14 cellular contexts compared by ENCODE assay signal in genomic region chrX:13716905-13717304, GRCh38. TPM values are rescaled to one million over a fixed set of nuclear protein-coding genes. Genes with fewer than 3 reads are reported as not detected.
DNase-seq lines count a peak whose midpoint lies in the region; ATAC-seq, FAIRE-seq and TF ChIP-seq lines count a peak whose summit lies in the region.
"Had no signal": no experiment of that assay in that cellular context is flagged by ENCODE, and none has a peak within 500 bp of the region (broad histone marks: within the 10 kb centered on the region; RNA-seq: fewer than 3 reads in every experiment).

No MANE protein-coding gene starts in this region.

- H2AFZ ChIP-seq in MM.1S (ENCODE audit: low read length), result no peak overlapping the region
- H2AFZ ChIP-seq: parathyroid adenoma had no signal

- peaks cover 18% of the 10 kb centered on the region; the same call in 1 of the 2 replicates for H3K79me2 ChIP-seq in MM.1S (ENCODE audit: low read length)
- H3K79me2 ChIP-seq: parathyroid adenoma had no signal

- peaks cover 6% of the 10 kb centered on the region for H3K4me1 Mint-ChIP-seq in activated T-cell treated with anti-CD3 and anti-CD28 coated beads, Interleukin-2, amount 50 U/mL, for 72 hours (ENCODE audit: low read depth)
- peaks cover 29% of the 10 kb centered on the region for H3K4me1 Mint-ChIP-seq in activated T-cell treated with anti-CD3 and anti-CD28 coated beads, Interleukin-2, amount 50 U/mL, for 4 hours (ENCODE audit: low read depth)
- peaks cover 13% of the 10 kb centered on the region for H3K4me1 Mint-ChIP-seq in activated naive CD8-positive, alpha-beta T cell treated with anti-CD3 and anti-CD28 coated beads, Interleukin-2, amount 10 ng/mL, durations not matched to agents 7 days and 5 days

- no peaks in the 10 kb centered on the region for H3F3A ChIP-seq in MM.1S (ENCODE audit: insufficient read depth, low read length)

- peaks cover 8 to 22% of the 10 kb centered on the region in 2 donors for H3K36me3 Mint-ChIP-seq in activated T-cell treated with anti-CD3 and anti-CD28 coated beads, Interleukin-2, amount 50 U/mL, for 72 hours (ENCODE audit: insufficient read depth in 2 of 2)
- H3K36me3 Mint-ChIP-seq in activated T-cell treated with anti-CD3 and anti-CD28 coated beads, Interleukin-2, amount 50 U/mL, for 4 hours (ENCODE audit: insufficient read depth), result peaks cover 15% of the 10 kb centered on the region
- peaks cover 20% of the 10 kb centered on the region for H3K36me3 Mint-ChIP-seq in activated naive CD8-positive, alpha-beta T cell treated with anti-CD3 and anti-CD28 coated beads, Interleukin-2, amount 10 ng/mL, durations not matched to agents 7 days and 5 days

- H3K4me3 Mint-ChIP-seq in activated T-cell treated with anti-CD3 and anti-CD28 coated beads, Interleukin-2, amount 50 U/mL, for 72 hours, result no peak overlapping the region
- H3K4me3 Mint-ChIP-seq in activated T-cell treated with anti-CD3 and anti-CD28 coated beads, Interleukin-2, amount 50 U/mL, for 4 hours, result no peak overlapping the region
- no peak overlapping the region for H3K4me3 Mint-ChIP-seq in activated naive CD8-positive, alpha-beta T cell treated with anti-CD3 and anti-CD28 coated beads, Interleukin-2, amount 10 ng/mL, durations not matched to agents 7 days and 5 days
- H3K4me3 Mint-ChIP-seq: memory B cell had no signal

- intact Hi-C loops in pancreas (cut with DNase I) (no loop called here), upper lobe of right lung (cut with DNase I) (no loop called here)

- H3K27ac Mint-ChIP-seq in activated T-cell treated with anti-CD3 and anti-CD28 coated beads, Interleukin-2, amount 50 U/mL, for 72 hours, result peak overlapping the region; percentile 63
- peak overlapping the region; percentile 77 for H3K27ac Mint-ChIP-seq in activated naive CD8-positive, alpha-beta T cell treated with anti-CD3 and anti-CD28 coated beads, Interleukin-2, amount 10 ng/mL, durations not matched to agents 7 days and 5 days

- POLR2A ChIA-PET in activated naive CD8-positive, alpha-beta T cell treated with anti-CD3 and anti-CD28 coated beads, Interleukin-2, amount 10 ng/mL, durations not matched to agents 7 days and 5 days (lab: Charles Lee), result no interaction called here

- H3K9me3 Mint-ChIP-seq in activated T-cell treated with anti-CD3 and anti-CD28 coated beads, Interleukin-2, amount 50 U/mL, for 72 hours, result no peaks in the 10 kb centered on the region
- no peaks in the 10 kb centered on the region for H3K9me3 Mint-ChIP-seq in activated T-cell treated with anti-CD3 and anti-CD28 coated beads, Interleukin-2, amount 50 U/mL, for 4 hours
- H3K9me3 Mint-ChIP-seq in activated naive CD8-positive, alpha-beta T cell treated with anti-CD3 and anti-CD28 coated beads, Interleukin-2, amount 10 ng/mL, durations not matched to agents 7 days and 5 days, result no peaks in the 10 kb centered on the region
- H3K9me3 Mint-ChIP-seq: memory B cell had no signal

- H3K9ac ChIP-seq in MM.1S (ENCODE audit: low read length), result no peak overlapping the region
- H3K9ac ChIP-seq: parathyroid adenoma had no signal

- H3K4me3 ChIP-seq in MM.1S (ENCODE audit: low read length) (no peak overlapping the region), pancreas (no peak overlapping the region), upper lobe of right lung (no peak overlapping the region)
- H3K4me3 ChIP-seq: dorsolateral prefrontal cortex, GM12878, spleen had no signal

- FAIRE-seq in pancreas (lab: Jason Lieb, UNC), result peak; percentile 90

- H3K27ac ChIP-seq in MM.1S (ENCODE audit: low read length), result no peak overlapping the region
- H3K27ac ChIP-seq in pancreas, result no peak overlapping the region
- H3K27ac ChIP-seq in upper lobe of right lung, result no peak overlapping the region
- H3K27ac ChIP-seq: parathyroid adenoma had no signal

- peaks cover 2% of the 10 kb centered on the region for H3K27me3 Mint-ChIP-seq in activated T-cell treated with anti-CD3 and anti-CD28 coated beads, Interleukin-2, amount 50 U/mL, for 72 hours (ENCODE audit: low read depth)
- H3K27me3 Mint-ChIP-seq in activated T-cell treated with anti-CD3 and anti-CD28 coated beads, Interleukin-2, amount 50 U/mL, for 4 hours (ENCODE audit: low read depth), result no peaks in the 10 kb centered on the region
- H3K27me3 Mint-ChIP-seq in activated naive CD8-positive, alpha-beta T cell treated with anti-CD3 and anti-CD28 coated beads, Interleukin-2, amount 10 ng/mL, durations not matched to agents 7 days and 5 days, result no peaks in the 10 kb centered on the region
- H3K27me3 Mint-ChIP-seq: memory B cell had no signal

- TF ChIP-seq CTCF in MM.1S (IDR thresholded peaks at IDR 0.05; ENCODE audit: low read length) (no peak), pancreas (IDR thresholded peaks at IDR 0.05) (no peak), GM20000 (IDR thresholded peaks at IDR 0.05; ENCODE audit: extremely low read depth, missing control alignments) (no peak), upper lobe of right lung (IDR thresholded peaks at IDR 0.05) (no peak)

- DNase-seq in activated T-cell treated with anti-CD3 and anti-CD28 coated beads, Interleukin-2, amount 50 U/mL, for 72 hours, result no peak
- no peak for DNase-seq in activated T-cell treated with anti-CD3 and anti-CD28 coated beads, Interleukin-2, amount 50 U/mL, for 4 hours
- DNase-seq in MM.1S, result peak; percentile 22
- peak; percentile 31 for DNase-seq in activated naive CD8-positive, alpha-beta T cell treated with anti-CD3 and anti-CD28 coated beads, Interleukin-2, amount 10 ng/mL, durations not matched to agents 7 days and 5 days
- DNase-seq in pancreas, result no peak
- no peak for DNase-seq in GM20000 (ENCODE audit: low spot score)
- DNase-seq in upper lobe of right lung, result no peak
- DNase-seq in cerebellar nuclear complex (lab: John Stamatoyannopoulos, UW), result no peak
- DNase-seq: anterior cingulate cortex, dorsolateral prefrontal cortex, spleen had no signal

- H3K4me1 ChIP-seq in MM.1S (ENCODE audit: low read length) (no peaks in the 10 kb centered on the region), pancreas (peaks cover 4 to 5% (median 4%) of the 10 kb centered on the region in 3 donors), upper lobe of right lung (no peaks in the 10 kb centered on the region)

- ATAC-seq in activated T-cell treated with anti-CD3 and anti-CD28 coated beads, Interleukin-2, amount 50 U/mL, for 72 hours (replicated peaks in 1 of 2), result peak in 1 of 2 donors; percentile 64
- no peak for ATAC-seq in activated T-cell treated with anti-CD3 and anti-CD28 coated beads, Interleukin-2, amount 50 U/mL, for 4 hours
- ATAC-seq in activated naive CD8-positive, alpha-beta T cell treated with anti-CD3 and anti-CD28 coated beads, Interleukin-2, amount 10 ng/mL, durations not matched to agents 7 days and 5 days (ENCODE audit: low read depth), result peak; percentile 54
- ATAC-seq in pancreas (no peak), upper lobe of right lung (no peak)
- ATAC-seq: GM12878 had no signal

- H3K27me3 ChIP-seq in MM.1S (replicated peaks; ENCODE audit: insufficient read depth, low read length), result no peaks in the 10 kb centered on the region
- no peaks in the 10 kb centered on the region for H3K27me3 ChIP-seq in pancreas
- H3K27me3 ChIP-seq in upper lobe of right lung, result no peaks in the 10 kb centered on the region
- H3K27me3 ChIP-seq: spleen had no signal

- H4K20me1 ChIP-seq in MM.1S (ENCODE audit: insufficient read depth, low read length), result no peaks in the 10 kb centered on the region

- H3K4me2 ChIP-seq in MM.1S (ENCODE audit: low read depth, low read length), result no peak overlapping the region

- H3K36me3 ChIP-seq in MM.1S (replicated peaks; ENCODE audit: insufficient read depth, low read length) (no peaks in the 10 kb centered on the region; the same call in 1 of the 2 replicates), pancreas (peaks cover 0 to 11% (median 0%) of the 10 kb centered on the region in 3 donors), upper lobe of right lung (no peaks in the 10 kb centered on the region)

- H3K9me3 ChIP-seq in MM.1S (replicated peaks; ENCODE audit: insufficient read depth, low read length) (no peaks in the 10 kb centered on the region), pancreas (no peaks in the 10 kb centered on the region), upper lobe of right lung (no peaks in the 10 kb centered on the region)
- H3K9me3 ChIP-seq: spleen had no signal

- WGBS in pancreas, 2 donors, result 89 to 93% methylated on average over 6 of the region's 6 CpGs

- H3K9me2 ChIP-seq in MM.1S (replicated peaks; ENCODE audit: insufficient read depth, low read length), result no peaks in the 10 kb centered on the region

RNA-seq across cellular contexts. Expression of gene TRAPPC2, which starts 17.5 kb away (rescaled TPM):
- 10 to 100 TPM; 21.8 to 26.2 TPM for total RNA-seq in activated T-cell treated with anti-CD3 and anti-CD28 coated beads, Interleukin-2, amount 50 U/mL, for 72 hours
- total RNA-seq in activated T-cell treated with anti-CD3 and anti-CD28 coated beads, Interleukin-2, amount 50 U/mL, for 4 hours, result 10 to 100 TPM; 11.7 to 19.9 (median 15.8) TPM
- total RNA-seq in activated naive CD8-positive, alpha-beta T cell treated with anti-CD3 and anti-CD28 coated beads, Interleukin-2, amount 10 ng/mL, durations not matched to agents 7 days and 5 days, result 10 to 100 TPM; 29.9 to 33.0 TPM
- 10 to 100 TPM in 2 of 6 donors, 1 to 10 TPM in 4; 6.8 to 13.2 (median 9.4) TPM for total RNA-seq in pancreas
- polyA plus RNA-seq in pancreas, result 1 to 10 TPM; 4.4 to 6.9 TPM
- 16.6 TPM for total RNA-seq in upper lobe of right lung

RNA-seq across cellular contexts. Expression of gene OFD1, which starts 17.6 kb away (rescaled TPM):
- total RNA-seq in activated T-cell treated with anti-CD3 and anti-CD28 coated beads, Interleukin-2, amount 50 U/mL, for 72 hours, result 10 to 100 TPM; 63.7 to 66.7 TPM
- total RNA-seq in activated T-cell treated with anti-CD3 and anti-CD28 coated beads, Interleukin-2, amount 50 U/mL, for 4 hours, result 10 to 100 TPM; 20.0 to 26.8 (median 20.1) TPM
- total RNA-seq in activated naive CD8-positive, alpha-beta T cell treated with anti-CD3 and anti-CD28 coated beads, Interleukin-2, amount 10 ng/mL, durations not matched to agents 7 days and 5 days, result 10 to 100 TPM; 84.9 to 86.1 TPM
- total RNA-seq in pancreas (10 to 100 TPM; 13.1 to 32.9 (median 17.6) TPM), upper lobe of right lung (36.5 TPM)
- polyA plus RNA-seq in pancreas, result 10 to 100 TPM; 54.5 to 91.0 TPM

RNA-seq across cellular contexts. Expression of gene RAB9A, which starts 28.0 kb away (rescaled TPM):
- total RNA-seq in activated T-cell treated with anti-CD3 and anti-CD28 coated beads, Interleukin-2, amount 50 U/mL, for 72 hours, result 10 to 100 TPM; 56.0 to 71.6 TPM
- 10 to 100 TPM; 11.8 to 17.8 (median 17.3) TPM for total RNA-seq in activated T-cell treated with anti-CD3 and anti-CD28 coated beads, Interleukin-2, amount 50 U/mL, for 4 hours
- 10 to 100 TPM; 13.4 to 18.3 TPM for total RNA-seq in activated naive CD8-positive, alpha-beta T cell treated with anti-CD3 and anti-CD28 coated beads, Interleukin-2, amount 10 ng/mL, durations not matched to agents 7 days and 5 days
- 10 to 100 TPM; 11.7 to 22.0 (median 16.5) TPM for total RNA-seq in pancreas
- polyA plus RNA-seq in pancreas, result 10 to 100 TPM in 1 of 2 donors, 1 to 10 TPM in 1; 8.7 to 18.4 TPM
- 31.7 TPM for total RNA-seq in upper lobe of right lung

Comparison
In these comparisons a context has a peak if more than half of its experiments do, and no peak if none do; other contexts are left out.
1. DNase-seq: peak in MM.1S (single experiment) and activated naive CD8-positive, alpha-beta T cell treated with anti-CD3 and anti-CD28 coated beads, Interleukin-2, amount 10 ng/mL, durations not matched to agents 7 days and 5 days (single experiment); none in activated T-cell treated with anti-CD3 and anti-CD28 coated beads, Interleukin-2, amount 50 U/mL, for 72 hours (0 of 2), activated T-cell treated with anti-CD3 and anti-CD28 coated beads, Interleukin-2, amount 50 U/mL, for 4 hours (single experiment), pancreas (0 of 6), GM20000 (single experiment), upper lobe of right lung (single experiment) and cerebellar nuclear complex (0 of 2).